In genomic region chr9:15461601-15462000, GRCh38 we compare ENCODE assay signal across 15 cellular contexts. TPM values are rescaled to one million over a fixed set of nuclear protein-coding genes. Genes with fewer than 3 reads are reported as not detected.
DNase-seq lines count a peak whose midpoint lies in the region; ATAC-seq and TF ChIP-seq lines count a peak whose summit lies in the region.
"Had no signal": no experiment of that assay in that cellular context is flagged by ENCODE, and none has a peak within 500 bp of the region (broad histone marks: within the 10 kb centered on the region; RNA-seq: fewer than 3 reads in every experiment).

No MANE protein-coding gene starts in this region.

- peaks cover 27% of the 10 kb centered on the region for H3K36me3 Mint-ChIP-seq in activated CD4-positive, alpha-beta memory T cell treated with anti-CD3 and anti-CD28 coated beads for 36 hours
- peaks cover 62% of the 10 kb centered on the region for H3K36me3 Mint-ChIP-seq in activated CD4-positive, alpha-beta memory T cell treated with anti-CD3 and anti-CD28 coated beads, Interleukin-2, amount 10 ng/mL, durations not matched to agents 7 days and 5 days (ENCODE audit: low read depth)
- H3K36me3 Mint-ChIP-seq in stimulated activated effector memory CD8-positive, alpha-beta T cell treated with anti-CD3 and anti-CD28 coated beads, Interleukin-12 subunit alpha, Interleukin-12 subunit beta, amount 100 ng/mL, for 72 hours: peaks cover 100% of the 10 kb centered on the region

- DNase-seq in activated CD4-positive, alpha-beta memory T cell treated with anti-CD3 and anti-CD28 coated beads for 36 hours: no peak
- no peak for DNase-seq in activated CD4-positive, alpha-beta memory T cell treated with anti-CD3 and anti-CD28 coated beads, Interleukin-2, amount 10 ng/mL, durations not matched to agents 7 days and 5 days
- DNase-seq in left ventricle myocardium superior: no peak
- DNase-seq in left ventricle myocardium inferior: no peak
- no peak for DNase-seq in stimulated activated effector memory CD8-positive, alpha-beta T cell treated with anti-CD3 and anti-CD28 coated beads, Interleukin-12 subunit alpha, Interleukin-12 subunit beta, amount 100 ng/mL, for 72 hours (ENCODE audit: low spot score in 2 of 2)
- no peak for DNase-seq in kidney glomerular epithelial cell (lab: John Stamatoyannopoulos, UW)
- DNase-seq in posterior vena cava (ENCODE audit: low spot score): no peak
- DNase-seq: AML-193, DMS53, GF-D8, GOT3, H9, IMR-90 had no signal

- no peak overlapping the region for H3K4me3 ChIP-seq in left ventricle myocardium inferior
- H3K4me3 ChIP-seq: BLaER1 had no signal

- peak overlapping the region; percentile 9 for H3K27ac Mint-ChIP-seq in activated CD4-positive, alpha-beta memory T cell treated with anti-CD3 and anti-CD28 coated beads for 36 hours
- no peak overlapping the region for H3K27ac Mint-ChIP-seq in activated CD4-positive, alpha-beta memory T cell treated with anti-CD3 and anti-CD28 coated beads, Interleukin-2, amount 10 ng/mL, durations not matched to agents 7 days and 5 days
- peak overlapping the region; percentile 26 for H3K27ac Mint-ChIP-seq in stimulated activated effector memory CD8-positive, alpha-beta T cell treated with anti-CD3 and anti-CD28 coated beads, Interleukin-12 subunit alpha, Interleukin-12 subunit beta, amount 100 ng/mL, for 72 hours

- peak; percentile 35 for ATAC-seq in left ventricle myocardium superior
- ATAC-seq in stimulated activated effector memory CD8-positive, alpha-beta T cell treated with anti-CD3 and anti-CD28 coated beads, Interleukin-12 subunit alpha, Interleukin-12 subunit beta, amount 100 ng/mL, for 72 hours: no peak

- H3K27me3 ChIP-seq in left ventricle myocardium inferior (ENCODE audit: low read depth): no peaks in the 10 kb centered on the region
- H3K27me3 ChIP-seq: BLaER1 had no signal

- no peak overlapping the region for H3K4me3 Mint-ChIP-seq in activated CD4-positive, alpha-beta memory T cell treated with anti-CD3 and anti-CD28 coated beads for 36 hours
- H3K4me3 Mint-ChIP-seq in activated CD4-positive, alpha-beta memory T cell treated with anti-CD3 and anti-CD28 coated beads, Interleukin-2, amount 10 ng/mL, durations not matched to agents 7 days and 5 days: no peak overlapping the region
- no peak overlapping the region for H3K4me3 Mint-ChIP-seq in stimulated activated effector memory CD8-positive, alpha-beta T cell treated with anti-CD3 and anti-CD28 coated beads, Interleukin-12 subunit alpha, Interleukin-12 subunit beta, amount 100 ng/mL, for 72 hours
- H3K4me3 Mint-ChIP-seq: H9 had no signal

- peaks cover 9% of the 10 kb centered on the region for H3K4me1 ChIP-seq in left ventricle myocardium inferior
- H3K4me1 ChIP-seq: BLaER1 had no signal

- peaks cover 90% of the 10 kb centered on the region for H3K36me3 ChIP-seq in left ventricle myocardium inferior

- CTCF ChIA-PET in activated CD4-positive, alpha-beta memory T cell treated with anti-CD3 and anti-CD28 coated beads for 36 hours (lab: Charles Lee): no interaction called here
- CTCF ChIA-PET in activated CD4-positive, alpha-beta memory T cell treated with anti-CD3 and anti-CD28 coated beads, Interleukin-2, amount 10 ng/mL, durations not matched to agents 7 days and 5 days (lab: Charles Lee): no interaction called here

- TF ChIP-seq CTCF in left ventricle myocardium inferior (IDR thresholded peaks at IDR 0.05; ENCODE audit: borderline replicate concordance): no peak

- H3K4me1 Mint-ChIP-seq in activated CD4-positive, alpha-beta memory T cell treated with anti-CD3 and anti-CD28 coated beads for 36 hours (ENCODE audit: low read depth): peaks cover 2% of the 10 kb centered on the region
- H3K4me1 Mint-ChIP-seq in activated CD4-positive, alpha-beta memory T cell treated with anti-CD3 and anti-CD28 coated beads, Interleukin-2, amount 10 ng/mL, durations not matched to agents 7 days and 5 days: peaks cover 1% of the 10 kb centered on the region
- no peaks in the 10 kb centered on the region for H3K4me1 Mint-ChIP-seq in stimulated activated effector memory CD8-positive, alpha-beta T cell treated with anti-CD3 and anti-CD28 coated beads, Interleukin-12 subunit alpha, Interleukin-12 subunit beta, amount 100 ng/mL, for 72 hours
- H3K4me1 Mint-ChIP-seq: H9 had no signal

- H3K9me3 ChIP-seq in left ventricle myocardium inferior (replicated peaks): no peaks in the 10 kb centered on the region
- H3K9me3 ChIP-seq: BLaER1 had no signal

- no peaks in the 10 kb centered on the region for H3K27me3 Mint-ChIP-seq in activated CD4-positive, alpha-beta memory T cell treated with anti-CD3 and anti-CD28 coated beads for 36 hours
- no peaks in the 10 kb centered on the region for H3K27me3 Mint-ChIP-seq in activated CD4-positive, alpha-beta memory T cell treated with anti-CD3 and anti-CD28 coated beads, Interleukin-2, amount 10 ng/mL, durations not matched to agents 7 days and 5 days

- H3K27ac ChIP-seq in left ventricle myocardium inferior (replicated peaks): no peak overlapping the region
- H3K27ac ChIP-seq: 22Rv1, BLaER1 had no signal

- no peaks in the 10 kb centered on the region for H3K9me3 Mint-ChIP-seq in activated CD4-positive, alpha-beta memory T cell treated with anti-CD3 and anti-CD28 coated beads for 36 hours
- no peaks in the 10 kb centered on the region for H3K9me3 Mint-ChIP-seq in activated CD4-positive, alpha-beta memory T cell treated with anti-CD3 and anti-CD28 coated beads, Interleukin-2, amount 10 ng/mL, durations not matched to agents 7 days and 5 days
- no peaks in the 10 kb centered on the region for H3K9me3 Mint-ChIP-seq in stimulated activated effector memory CD8-positive, alpha-beta T cell treated with anti-CD3 and anti-CD28 coated beads, Interleukin-12 subunit alpha, Interleukin-12 subunit beta, amount 100 ng/mL, for 72 hours
- H3K9me3 Mint-ChIP-seq: H9 had no signal

- intact Hi-C loops in activated CD4-positive, alpha-beta memory T cell treated with anti-CD3 and anti-CD28 coated beads for 36 hours (cut with micrococcal nuclease): no loop called here
- intact Hi-C loops in left ventricle myocardium superior (cut with micrococcal nuclease) (no loop called here), left ventricle myocardium inferior (cut with micrococcal nuclease) (no loop called here), posterior vena cava (cut with DNase I) (no loop called here)

- POLR2A ChIA-PET in activated CD4-positive, alpha-beta memory T cell treated with anti-CD3 and anti-CD28 coated beads for 36 hours (lab: Charles Lee): no interaction called here
- POLR2A ChIA-PET in activated CD4-positive, alpha-beta memory T cell treated with anti-CD3 and anti-CD28 coated beads, Interleukin-2, amount 10 ng/mL, durations not matched to agents 7 days and 5 days (lab: Charles Lee): no interaction called here

RNA-seq across cellular contexts. Expression of gene SNAPC3, which starts 38.9 kb away (rescaled TPM):
- total RNA-seq in activated CD4-positive, alpha-beta memory T cell treated with anti-CD3 and anti-CD28 coated beads for 36 hours: 10 to 100 TPM; 31.2 to 35.1 TPM
- 10 to 100 TPM; 35.6 to 37.5 TPM for total RNA-seq in activated CD4-positive, alpha-beta memory T cell treated with anti-CD3 and anti-CD28 coated beads, Interleukin-2, amount 10 ng/mL, durations not matched to agents 7 days and 5 days
- total RNA-seq in left ventricle myocardium superior: 30.9 TPM
- 32.2 TPM for total RNA-seq in left ventricle myocardium inferior
- total RNA-seq in posterior vena cava: 10 to 100 TPM; 23.2 to 31.0 TPM

RNA-seq across cellular contexts. Expression of gene PSIP1, which starts 49.2 kb away (rescaled TPM):
- total RNA-seq in activated CD4-positive, alpha-beta memory T cell treated with anti-CD3 and anti-CD28 coated beads for 36 hours: 100 to 1,000 TPM; 132 to 134 TPM
- total RNA-seq in activated CD4-positive, alpha-beta memory T cell treated with anti-CD3 and anti-CD28 coated beads, Interleukin-2, amount 10 ng/mL, durations not matched to agents 7 days and 5 days: 100 to 1,000 TPM; 109 to 122 TPM
- total RNA-seq in left ventricle myocardium superior: 26.0 TPM
- total RNA-seq in left ventricle myocardium inferior: 22.5 TPM
- total RNA-seq in posterior vena cava: 10 to 100 TPM; 41.9 to 45.1 TPM
